1 cellular context compared by ENCODE assay signal in the genomic region with DNA sequence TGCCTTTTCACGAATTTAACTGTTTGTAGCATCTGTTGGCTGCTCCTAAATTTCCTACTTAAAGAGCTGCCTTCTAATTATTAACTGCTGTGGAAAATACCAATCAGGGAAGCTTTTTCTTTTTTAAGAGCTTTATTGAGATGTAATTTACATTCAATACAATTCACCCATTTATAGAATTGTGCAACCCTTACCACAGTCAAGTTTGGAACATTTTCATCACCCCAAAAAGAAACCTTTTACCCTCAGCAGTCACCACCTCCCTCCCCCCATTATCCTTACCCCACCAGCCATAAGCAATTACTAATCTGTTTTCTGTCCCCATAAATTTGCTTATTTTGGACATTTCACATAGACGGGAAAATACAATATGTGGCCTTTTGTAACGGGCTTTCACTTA.
TF ChIP-seq lines count a peak whose summit lies in the region.

No MANE protein-coding gene starts in this region.

TF ChIP-seq in SK-N-SH, 30 proteins besides CTCF, POLR2A, EP300 and RAD21 (continued from another document):
- TF ChIP-seq TAF1 (IDR thresholded peaks at IDR 0.05; ENCODE audit: borderline replicate concordance, low read depth, low read length) (no peak), EZH2phosphoT487 (IDR thresholded peaks at IDR 0.05; ENCODE audit: borderline replicate concordance, low read depth) (no peak), ELF1 (IDR thresholded peaks at IDR 0.05) (no peak), GATA2 (CRISPR knock-in tag; IDR thresholded peaks at IDR 0.05) (no peak), MXI1 (IDR thresholded peaks at IDR 0.05; ENCODE audit: low read depth, low read length) (no peak), NFIC (IDR thresholded peaks at IDR 0.05; ENCODE audit: borderline replicate concordance) (no peak), CHD2 (IDR thresholded peaks at IDR 0.05; ENCODE audit: low read length, partially characterized antibody) (no peak), RCOR1 (IDR thresholded peaks at IDR 0.05; ENCODE audit: low read length) (no peak), SIN3A (IDR thresholded peaks at IDR 0.05; ENCODE audit: borderline replicate concordance, low read depth, low read length) (no peak), GABPA (IDR thresholded peaks at IDR 0.05; ENCODE audit: low read depth) (no peak), SMC3 (IDR thresholded peaks at IDR 0.05; ENCODE audit: low read depth, low read length) (no peak), MEF2A (IDR thresholded peaks at IDR 0.05; ENCODE audit: borderline replicate concordance, low read depth) (no peak), FOXM1 (IDR thresholded peaks at IDR 0.05; ENCODE audit: low read depth) (no peak)
- TF ChIP-seq, protein P1, sequence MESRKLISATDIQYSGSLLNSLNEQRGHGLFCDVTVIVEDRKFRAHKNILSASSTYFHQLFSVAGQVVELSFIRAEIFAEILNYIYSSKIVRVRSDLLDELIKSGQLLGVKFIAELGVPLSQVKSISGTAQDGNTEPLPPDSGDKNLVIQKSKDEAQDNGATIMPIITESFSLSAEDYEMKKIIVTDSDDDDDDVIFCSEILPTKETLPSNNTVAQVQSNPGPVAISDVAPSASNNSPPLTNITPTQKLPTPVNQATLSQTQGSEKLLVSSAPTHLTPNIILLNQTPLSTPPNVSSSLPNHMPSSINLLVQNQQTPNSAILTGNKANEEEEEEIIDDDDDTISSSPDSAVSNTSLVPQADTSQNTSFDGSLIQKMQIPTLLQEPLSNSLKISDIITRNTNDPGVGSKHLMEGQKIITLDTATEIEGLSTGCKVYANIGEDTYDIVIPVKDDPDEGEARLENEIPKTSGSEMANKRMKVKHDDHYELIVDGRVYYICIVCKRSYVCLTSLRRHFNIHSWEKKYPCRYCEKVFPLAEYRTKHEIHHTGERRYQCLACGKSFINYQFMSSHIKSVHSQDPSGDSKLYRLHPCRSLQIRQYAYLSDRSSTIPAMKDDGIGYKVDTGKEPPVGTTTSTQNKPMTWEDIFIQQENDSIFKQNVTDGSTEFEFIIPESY (IDR thresholded peaks at IDR 0.05; ENCODE audit: borderline replicate concordance, low read depth): no peak
